Comparison of ENCODE assay signal across 11 cellular contexts in genomic region chr7:94374721-94375120, GRCh38. TPM values are rescaled to one million over a fixed set of nuclear protein-coding genes. Genes with fewer than 3 reads are reported as not detected.
DNase-seq lines count a peak whose midpoint lies in the region; ATAC-seq and TF ChIP-seq lines count a peak whose summit lies in the region.
"Had no signal": no experiment of that assay in that cellular context is flagged by ENCODE, and none has a peak within 500 bp of the region (broad histone marks: within the 10 kb centered on the region; RNA-seq: fewer than 3 reads in every experiment).

No MANE protein-coding gene starts in this region.

- TF ChIP-seq POLR2A in esophagus squamous epithelium (IDR thresholded peaks at IDR 0.05) = no peak

- WGBS in heart right ventricle, 2 donors = 27 to 37% methylated on average over 3 of the region's 3 CpGs
- WGBS in esophagus squamous epithelium, 2 donors = 25 to 40% methylated on average over 3 of the region's 3 CpGs
- 0 to 6% methylated on average over 3 of the region's 3 CpGs for WGBS in aorta, 2 donors

- DNase-seq in heart right ventricle = no peak
- DNase-seq in left cardiac atrium = no peak
- DNase-seq in esophagus squamous epithelium (lab: John Stamatoyannopoulos, UW) = no peak
- no peak for DNase-seq in omental fat pad (ENCODE audit: low spot score)
- no peak for DNase-seq in aorta
- no peak for DNase-seq in midbrain (lab: John Stamatoyannopoulos, UW)
- DNase-seq in activated CD4-positive, alpha-beta T cell treated with anti-CD3 and anti-CD28 coated beads, Interleukin-2, amount 50 U/mL, for 4 hours = no peak
- no peak for DNase-seq in NCI-H524 (lab: John Stamatoyannopoulos, UW)
- DNase-seq: AML-193, caudate nucleus, NCI-H1105 had no signal

- H3K27me3 ChIP-seq in heart right ventricle (no peaks in the 10 kb centered on the region), esophagus squamous epithelium (no peaks in the 10 kb centered on the region), aorta (ENCODE audit: control insufficient read depth in 1 of 2, insufficient read depth in 2 of 2, low read length in 1 of 2) (no peaks in the 10 kb centered on the region)

- H3K4me1 ChIP-seq in heart right ventricle = peaks cover 0 to 28% (median 0%) of the 10 kb centered on the region in 9 donors
- H3K4me1 ChIP-seq in esophagus squamous epithelium = peaks cover 0 to 15% (median 10%) of the 10 kb centered on the region in 3 donors
- peaks cover 0 to 11% of the 10 kb centered on the region in 2 donors for H3K4me1 ChIP-seq in aorta (ENCODE audit: control insufficient read depth in 1 of 2, insufficient read depth in 2 of 2, low read length in 2 of 2)

- H3K27ac ChIP-seq in heart right ventricle (peak overlapping the region; percentile 23 to 89 (median 84)), esophagus squamous epithelium (peak overlapping the region; percentile 71 to 89 (median 87)), aorta (ENCODE audit: low read depth in 1 of 2, low read length in 2 of 2) (peak overlapping the region; percentile 91 to 97)

- H3K9me3 ChIP-seq in heart right ventricle (no peaks in the 10 kb centered on the region), esophagus squamous epithelium (no peaks in the 10 kb centered on the region), aorta (ENCODE audit: control insufficient read depth, low read length) (no peaks in the 10 kb centered on the region)

- H3K4me3 ChIP-seq in heart right ventricle (peak overlapping the region in 6 of 10 donors; percentile 12 to 37 (median 28)), esophagus squamous epithelium (peak overlapping the region in 2 of 4 donors; percentile 3 to 47), aorta (ENCODE audit: low read length in 2 of 2) (peak overlapping the region; percentile 54 to 63)

- TF ChIP-seq CTCF in heart right ventricle (IDR thresholded peaks at IDR 0.05) (no peak), esophagus squamous epithelium (IDR thresholded peaks at IDR 0.05) (no peak), omental fat pad (IDR thresholded peaks at IDR 0.05) (no peak)

- intact Hi-C loops in heart right ventricle (cut with DNase I) (loop anchor here in 4 of 10 donors (1.0 to 5.0 kb wide), 6 partner anchors 20 to 77 kb away; partner anchors contain the start of gene COL1A2 (in 3 of the 4)), left cardiac atrium (cut with DNase I) (no loop called here), esophagus squamous epithelium (cut with DNase I) (no loop called here), aorta (cut with DNase I) (loop anchor here (1.0 to 2.0 kb wide), 3 partner anchors 18 to 78 kb away; partner anchors contain the start of gene COL1A2 (in 1 of the 2))

- peak in 1 of 8 donors; percentile 17 for ATAC-seq in heart right ventricle
- ATAC-seq in left cardiac atrium = no peak
- ATAC-seq in omental fat pad (ENCODE audit: low FRiP score) = peak; percentile 9
- ATAC-seq in aorta (ENCODE audit: low FRiP score) = no peak

- H3K36me3 ChIP-seq in heart right ventricle (no peaks in the 10 kb centered on the region), esophagus squamous epithelium (no peaks in the 10 kb centered on the region), aorta (ENCODE audit: control insufficient read depth in 1 of 2, insufficient read depth in 2 of 2, low read length in 1 of 2) (no peaks in the 10 kb centered on the region)

RNA-seq across cellular contexts. Expression of gene COL1A2, which starts 20.0 kb away (rescaled TPM):
- total RNA-seq in heart right ventricle (100 to 1,000 TPM in 4 of 10 donors, 10 to 100 TPM in 6; 62.4 to 428 (median 91.0) TPM), left cardiac atrium (100 to 1,000 TPM; 258 to 270 TPM), esophagus squamous epithelium (100 to 1,000 TPM in 1 of 4 donors, 10 to 100 TPM in 3; 18.8 to 129 (median 44.3) TPM), omental fat pad (100 to 1,000 TPM; 155 to 361 (median 232) TPM), aorta (1,000 to 10,000 TPM in 1 of 2 donors, 100 to 1,000 TPM in 1; 844 to 1,770 TPM)
- polyA plus RNA-seq in heart right ventricle (100 to 1,000 TPM in 1 of 2 donors, 10 to 100 TPM in 1; 45.2 to 155 TPM), aorta (1,000 to 10,000 TPM in 1 of 2 donors, 100 to 1,000 TPM in 1; 282 to 1,047 TPM)

Comparison
In these comparisons a context has a peak if more than half of its experiments do, and no peak if none do; other contexts are left out.
1. intact Hi-C loops: an anchor here in aorta (1.0 to 2.0 kb wide); none called in left cardiac atrium and esophagus squamous epithelium.